20 cellular contexts compared by ENCODE assay signal in genomic region chr6:82611751-82612150, GRCh38.
"Had no signal": no experiment of that assay in that cellular context is flagged by ENCODE, and none has a peak within 500 bp of the region (broad histone marks: within the 10 kb centered on the region; RNA-seq: fewer than 3 reads in every experiment).

No MANE protein-coding gene starts in this region.

- H3K27ac Mint-ChIP-seq: nephron progenitor cell had no signal

- H3K27me3 ChIP-seq: dorsolateral prefrontal cortex, esophagus muscularis mucosa, gastrocnemius medialis, heart right ventricle, right atrium auricular region, sigmoid colon, stomach, transverse colon had no signal

- H3K27ac ChIP-seq: epithelial cell of prostate, esophagus muscularis mucosa, gastrocnemius medialis, heart right ventricle, right atrium auricular region, sigmoid colon, stomach, thoracic aorta, transverse colon had no signal

- H3K4me3 Mint-ChIP-seq: nephron progenitor cell had no signal

- ATAC-seq: heart right ventricle, mucosa of descending colon had no signal

- H3K36me3 ChIP-seq: esophagus muscularis mucosa, gastrocnemius medialis, heart right ventricle, right atrium auricular region, sigmoid colon, stomach, thoracic aorta, transverse colon had no signal

- H3K4me1 ChIP-seq: gastrocnemius medialis, heart right ventricle, right atrium auricular region, sigmoid colon, transverse colon had no signal

- H3K9me3 Mint-ChIP-seq: nephron progenitor cell had no signal

- DNase-seq: cortex of kidney; dorsolateral prefrontal cortex; effector memory CD4-positive, alpha-beta T cell; heart right ventricle; kidney glomerular epithelial cell; mucosa of descending colon; nephron progenitor cell; posterior cingulate gyrus; sigmoid colon; small intestine; stimulated activated CD4-positive, alpha-beta T cell treated with anti-CD3 and anti-CD28 coated beads, Interleukin-12 subunit alpha, Interleukin-12 subunit beta, amount 100 ng/mL, for 4 hours; stimulated activated naive CD4-positive, alpha-beta T cell; stomach; substantia nigra; transverse colon had no signal

- H3K4me3 ChIP-seq: dorsolateral prefrontal cortex, esophagus muscularis mucosa, gastrocnemius medialis, heart right ventricle, mucosa of descending colon, right atrium auricular region, sigmoid colon, stomach, thoracic aorta, transverse colon had no signal

- H3K9me3 ChIP-seq: esophagus muscularis mucosa, gastrocnemius medialis, heart right ventricle, mucosa of descending colon, right atrium auricular region, sigmoid colon, stomach, thoracic aorta, transverse colon had no signal
